Comparison of ENCODE assay signal across 8 cellular contexts in the genomic region with DNA sequence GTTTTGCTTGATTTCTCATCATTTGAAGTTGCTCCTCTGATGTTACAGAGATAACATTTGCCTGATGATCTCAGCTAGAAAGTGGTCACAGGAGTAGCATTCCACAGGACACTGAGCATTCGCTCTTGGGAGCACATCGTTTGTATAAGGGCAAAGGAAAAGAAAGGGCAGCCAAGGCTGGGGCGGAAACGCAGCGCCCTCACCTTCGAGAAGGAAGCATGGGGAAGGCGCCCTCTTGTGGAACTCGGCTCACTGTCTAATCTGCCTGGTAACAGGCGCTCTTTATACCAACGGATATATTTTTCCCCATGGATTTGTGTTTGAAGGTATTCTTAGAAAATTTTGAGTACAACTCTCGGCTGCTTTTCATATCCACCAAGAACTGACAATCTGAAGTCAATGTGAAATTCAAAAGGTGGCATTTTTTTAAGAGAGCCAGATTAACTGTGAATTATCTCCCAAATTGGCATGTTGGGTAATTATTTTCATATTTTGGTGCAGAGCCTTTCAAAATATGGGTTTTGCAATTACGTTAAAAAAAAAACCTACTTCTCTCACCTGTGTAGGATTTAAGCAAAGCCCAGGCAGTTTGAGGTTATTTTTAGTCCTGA.
DNase-seq lines count a peak whose midpoint lies in the region; ATAC-seq, FAIRE-seq and TF ChIP-seq lines count a peak whose summit lies in the region.

No MANE protein-coding gene starts in this region.

- no peaks in the 10 kb centered on the region for H3K36me3 ChIP-seq in IMR-90 (ENCODE audit: control insufficient read depth, insufficient read depth, low read length)
- H3K36me3 ChIP-seq in PC-9 (ENCODE audit: low read depth): no peaks in the 10 kb centered on the region
- no peaks in the 10 kb centered on the region for H3K36me3 ChIP-seq in neural cell (ENCODE audit: insufficient read depth, low read length)
- no peaks in the 10 kb centered on the region for H3K36me3 ChIP-seq in stomach

- no peaks in the 10 kb centered on the region for H3F3A ChIP-seq in PC-9 (ENCODE audit: insufficient read depth, low read depth)
- no peaks in the 10 kb centered on the region for H3F3A ChIP-seq in neural cell (ENCODE audit: insufficient read depth, low read length, poor library complexity, severe bottlenecking)

- H3K9me2 ChIP-seq in PC-9 (ENCODE audit: insufficient read depth) (no peaks in the 10 kb centered on the region; the same call in 1 of the 2 replicates), neural cell (ENCODE audit: insufficient read depth, low read length) (no peaks in the 10 kb centered on the region)

- peak overlapping the region; percentile 72 for H2AFZ ChIP-seq in IMR-90 (replicated peaks; ENCODE audit: low read length, poor library complexity)
- H2AFZ ChIP-seq in PC-9: no peak overlapping the region
- no peak overlapping the region for H2AFZ ChIP-seq in neural cell (ENCODE audit: low read depth, low read length)

- H3K79me2 ChIP-seq in PC-9 (ENCODE audit: low read depth) (no peaks in the 10 kb centered on the region), neural cell (replicated peaks; ENCODE audit: insufficient read depth, low read length) (no peaks in the 10 kb centered on the region)

- WGBS in IMR-90 (ENCODE audit: extremely low coverage in 2 of 2, insufficient read length in 1 of 2), 2 experiments: 20% methylated on average over 2 of the region's 12 CpGs; no CpG with 5 or more reads in 1 of the 2 experiments
- WGBS in stomach, 5 donors: 6 to 14% (median 9%) methylated on average over 12 of the region's 12 CpGs

- H4K20me1 ChIP-seq in IMR-90 (ENCODE audit: insufficient read depth, low read length): no peaks in the 10 kb centered on the region
- no peaks in the 10 kb centered on the region for H4K20me1 ChIP-seq in PC-9 (ENCODE audit: insufficient read depth)
- no peaks in the 10 kb centered on the region for H4K20me1 ChIP-seq in neural cell (ENCODE audit: insufficient read depth)

- intact Hi-C loops in IMR-90 (cut with micrococcal nuclease) (loop anchor here (1.0 to 5.0 kb wide), 4 partner anchors 86 to 501 kb away; partner anchors contain the start of gene DYRK2), PC-9 (cut with micrococcal nuclease; ENCODE audit: unreplicated experiment) (loop anchor here (1.0 to 5.0 kb wide), 4 partner anchors 40 to 500 kb away; partner anchors contain the start of gene DYRK2), stomach (cut with DNase I; ENCODE audit: low total_unique reads) (no loop called here)

- H3K4me1 ChIP-seq in IMR-90 (ENCODE audit: control insufficient read depth, insufficient read depth, low read length) (no peaks in the 10 kb centered on the region), PC-9 (replicated peaks; ENCODE audit: insufficient read depth) (no peaks in the 10 kb centered on the region), stomach (peaks cover 0 to 15% (median 11%) of the 10 kb centered on the region in 4 donors)

- FAIRE-seq in D721Med (lab: Jason Lieb, UNC): peak; percentile 78

- dilution Hi-C loops in IMR-90 (cut with HindIII; ENCODE audit: low sequenced_read_pairs, unreplicated experiment): no loop called here

- H3K4me3 ChIP-seq in IMR-90 (ENCODE audit: insufficient read depth, low read depth, low read length): no peak overlapping the region
- H3K4me3 ChIP-seq in PC-9: no peak overlapping the region
- no peak overlapping the region for H3K4me3 ChIP-seq in neural cell (ENCODE audit: low read length)
- H3K4me3 ChIP-seq in stomach: no peak overlapping the region

- no peak overlapping the region for H4K91ac ChIP-seq in IMR-90 (ENCODE audit: insufficient read depth, low read depth, low read length)

- peak; percentile 94 for ATAC-seq in GM21447 (IDR thresholded peaks at IDR 0.05; ENCODE audit: unreplicated experiment)
- peak; percentile 98 for ATAC-seq in IMR-90 (ENCODE audit: low read depth)

- BruUV-seq in IMR-90 (replicated peaks; lab: Mats Ljungman, UMichigan) (no TSS peak), PC-9 (replicated peaks; lab: Mats Ljungman, UMichigan) (no TSS peak)

- peak overlapping the region; percentile 69; the same call in 1 of the 2 replicates for H3K18ac ChIP-seq in IMR-90 (ENCODE audit: low read depth, low read length)

- H3K23ac ChIP-seq in IMR-90 (ENCODE audit: low read depth, low read length): no peak overlapping the region

- peak; percentile 85 for TF ChIP-seq CTCF in D721Med (IDR thresholded peaks at IDR 0.05; ENCODE audit: insufficient read depth, missing control alignments)
- TF ChIP-seq CTCF in IMR-90 (conservative IDR thresholded peaks at IDR 0.05; ENCODE audit: low read depth, low read length): peak; percentile 92
- peak; percentile 57 for TF ChIP-seq CTCF in PC-9 (conservative IDR thresholded peaks at IDR 0.05)
- TF ChIP-seq CTCF in neural cell (IDR thresholded peaks at IDR 0.05; ENCODE audit: poor library complexity, severe bottlenecking): peak; percentile 73
- peak in 5 of 7 experiments; percentile 68 to 78 (median 77) for TF ChIP-seq CTCF in stomach (IDR thresholded peaks at IDR 0.05)

- H3K4ac ChIP-seq in IMR-90 (ENCODE audit: low read depth, low read length): no peak overlapping the region; the same call in 1 of the 2 replicates

- in situ Hi-C loops in IMR-90 (cut with MboI; ENCODE audit: low sequenced_read_pairs): loop anchor here (10.0 kb wide), 1 partner anchor 503 kb away; no protein-coding TSS in a partner anchor

- TF ChIP-seq POLR2A in IMR-90 (IDR thresholded peaks at IDR 0.05; ENCODE audit: low read depth, low read length) (no peak), stomach (IDR thresholded peaks at IDR 0.05) (no peak)

- no peak for TF ChIP-seq EP300 in neural cell (conservative IDR thresholded peaks at IDR 0.05; ENCODE audit: poor library complexity, severe bottlenecking)
- no peak for TF ChIP-seq EP300 in stomach (IDR thresholded peaks at IDR 0.05)

- TF ChIP-seq RAD21 in IMR-90 (IDR thresholded peaks at IDR 0.05; ENCODE audit: low read length) (peak; percentile 89), neural cell (conservative IDR thresholded peaks at IDR 0.05) (peak; percentile 73)

- H2BK15ac ChIP-seq in IMR-90 (ENCODE audit: low read depth, low read length): 0 out of 3 replicates have a peak overlapping the region, but pooled peaks have one; percentile 8

- DNase-seq in D721Med (ENCODE audit: insufficient read length, low spot score) (no peak), IMR-90 (peak; percentile 77), PC-9 (peak in 1 of 2 experiments; percentile 77), activated T-helper 1 cell treated with Interleukin-2 at 50 U/mL for 16 hours (ENCODE audit: low read depth) (peak; percentile 58), fibroblast of peridontal ligament (ENCODE audit: extremely low read depth) (peak; percentile 89), stomach (peak; percentile 91)

- peak overlapping the region; percentile 29; the same call in 1 of the 2 replicates for H2BK120ac ChIP-seq in IMR-90 (ENCODE audit: low read depth, low read length)

- no peaks in the 10 kb centered on the region for H3K79me1 ChIP-seq in IMR-90 (ENCODE audit: low read depth in 1 of 2, low read length in 2 of 2)

- H3K56ac ChIP-seq in IMR-90 (ENCODE audit: extremely low read depth, insufficient read depth, low read length): no peak overlapping the region

- no peak overlapping the region for H2AK5ac ChIP-seq in IMR-90 (ENCODE audit: low read depth, low read length)

- no peak overlapping the region for H3K9ac ChIP-seq in IMR-90 (ENCODE audit: low read depth, low read length)
- no peak overlapping the region for H3K9ac ChIP-seq in neural cell (ENCODE audit: low read length)

- 0 out of 2 replicates have a peak, but pooled peaks cover 3% of the 10 kb centered on the region for H3K9me1 ChIP-seq in IMR-90 (ENCODE audit: insufficient read depth, low read length)

- CTCF ChIA-PET in IMR-90 (lab: Yijun Ruan, JAX): interaction anchor here (0.6 to 1.9 kb wide), 5 partner anchors 9 to 501 kb away, joined by 3 to 5 read pairs (median 3); no protein-coding TSS in a partner anchor
- CTCF ChIA-PET in PC-9 (lab: Charles Lee): no interaction called here

- H2BK5ac ChIP-seq in IMR-90 (ENCODE audit: low read depth, low read length, poor library complexity, severe bottlenecking): no peak overlapping the region

- H4K5ac ChIP-seq in IMR-90 (ENCODE audit: low read depth, low read length): peak overlapping the region; percentile 79; the same call in 1 of the 2 replicates

- H3K27me3 ChIP-seq in IMR-90 (ENCODE audit: control insufficient read depth, insufficient read depth, low read length): no peaks in the 10 kb centered on the region
- H3K27me3 ChIP-seq in PC-9 (ENCODE audit: insufficient read depth, low read depth): no peaks in the 10 kb centered on the region
- no peaks in the 10 kb centered on the region for H3K27me3 ChIP-seq in neural cell (ENCODE audit: insufficient read depth, low read depth, low read length)
- H3K27me3 ChIP-seq in stomach: no peaks in the 10 kb centered on the region

- H3K9me3 ChIP-seq in IMR-90 (ENCODE audit: control insufficient read depth, insufficient read depth, low read length) (no peaks in the 10 kb centered on the region), PC-9 (ENCODE audit: insufficient read depth, low read depth) (no peaks in the 10 kb centered on the region), neural cell (ENCODE audit: low read length) (no peaks in the 10 kb centered on the region), stomach (no peaks in the 10 kb centered on the region)

- no peak overlapping the region for H4K8ac ChIP-seq in IMR-90 (ENCODE audit: low read depth in 2 of 2, low read length in 2 of 2)

- peak overlapping the region; percentile 2; the same call in 1 of the 2 replicates for H2BK20ac ChIP-seq in IMR-90 (ENCODE audit: low read depth, low read length)

- H3K14ac ChIP-seq in IMR-90 (replicated peaks; ENCODE audit: low read depth, low read length): no peak overlapping the region

- H3K4me2 ChIP-seq in IMR-90 (ENCODE audit: low read depth, low read length) (peak overlapping the region; percentile 73), PC-9 (no peak overlapping the region), neural cell (ENCODE audit: low read length) (no peak overlapping the region)

- H3K27ac ChIP-seq in IMR-90 (ENCODE audit: insufficient read depth, low read length) (no peak overlapping the region), PC-9 (no peak overlapping the region), neural cell (ENCODE audit: low read length) (no peak overlapping the region), stomach (no peak overlapping the region)

- no peak overlapping the region for H2AK9ac ChIP-seq in IMR-90 (replicated peaks; ENCODE audit: low read depth, low read length, poor library complexity)

- POLR2A ChIA-PET in IMR-90 (lab: Charles Lee; ENCODE audit: unreplicated experiment): no interaction called here
- POLR2A ChIA-PET in PC-9 (lab: Charles Lee; ENCODE audit: unreplicated experiment): no interaction called here

TF ChIP-seq in IMR-90, 13 proteins besides CTCF, POLR2A, EP300 and RAD21:
- TF ChIP-seq RFX5 (IDR thresholded peaks at IDR 0.05; ENCODE audit: low read depth, low read length): peak; percentile 97
- TF ChIP-seq MAFK (IDR thresholded peaks at IDR 0.05; ENCODE audit: low read depth, low read length): no peak
- peak; percentile 93 for TF ChIP-seq SMC3 (IDR thresholded peaks at IDR 0.05; ENCODE audit: low read depth, low read length)
TF ChIP-seq in IMR-90: peak in this region for 2.

TF ChIP-seq in neural cell, 6 proteins besides CTCF, POLR2A, EP300 and RAD21 (continues in another document):
- TF ChIP-seq MXI1 (conservative IDR thresholded peaks at IDR 0.05; ENCODE audit: poor library complexity, severe bottlenecking) (no peak), EZH2 (IDR thresholded peaks at IDR 0.05; ENCODE audit: borderline replicate concordance, insufficient read depth, low read length, poor library complexity, severe bottlenecking) (no peak)
